8 cellular contexts compared by ENCODE assay signal in genomic region chr2:237512774-237513466, GRCh38. TPM values are rescaled to one million over a fixed set of nuclear protein-coding genes. Genes with fewer than 3 reads are reported as not detected.
A peak's percentile ranks its signal among the peaks of the same experiment; 100 is the strongest.
DNase-seq lines count a peak whose midpoint lies in the region; ATAC-seq and TF ChIP-seq lines count a peak whose summit lies in the region.

No MANE protein-coding gene starts in this region.

- peaks cover 14% of the 10 kb centered on the region for H3K27me3 Mint-ChIP-seq in activated naive CD4-positive, alpha-beta T cell treated with anti-CD3 and anti-CD28 coated beads, Interleukin-2, amount 10 ng/mL, durations not matched to agents 7 days and 5 days

- intact Hi-C loops in head of caudate nucleus (cut with DNase I) = loop anchor here (2.0 kb wide), 1 partner anchor 60 kb away; no protein-coding TSS in a partner anchor
- intact Hi-C loops in transverse colon (cut with DNase I; ENCODE audit: low total_unique reads) = loop anchor here (2.0 kb wide), 1 partner anchor 60 kb away; no protein-coding TSS in a partner anchor

- no peak overlapping the region for H3K4ac ChIP-seq in trophoblast cell (ENCODE audit: low read depth, low read length)

- no peak overlapping the region for H2BK5ac ChIP-seq in trophoblast cell (ENCODE audit: low read depth, low read length, poor library complexity)

- no peak overlapping the region for H3K18ac ChIP-seq in trophoblast cell (ENCODE audit: low read length)

- no peak overlapping the region for H3K4me3 ChIP-seq in trophoblast cell (ENCODE audit: low read depth, low read length)
- H3K4me3 ChIP-seq in transverse colon = no peak overlapping the region

- no peak overlapping the region for H3K27ac ChIP-seq in trophoblast cell (ENCODE audit: low read depth, low read length)
- no peak overlapping the region for H3K27ac ChIP-seq in transverse colon

- no peaks in the 10 kb centered on the region for H3K36me3 ChIP-seq in trophoblast cell (ENCODE audit: control insufficient read depth in 1 of 2, insufficient read depth in 2 of 2, low read length in 2 of 2)
- H3K36me3 ChIP-seq in transverse colon = no peaks in the 10 kb centered on the region

- in situ Hi-C loops in ACHN (cut with HindIII; ENCODE audit: low pct_ligation_motif_present, low pct_unique_long_range_greater_than_20kb, low sequenced_read_pairs) (no loop called here), transverse colon (cut with MboI; ENCODE audit: low pct_ligation_motif_present in 1 of 4, low pct_unique_long_range_greater_than_20kb in 1 of 4, low sequenced_read_pairs in 3 of 4) (loop anchor here in 2 of 4 donors (5.0 to 10.0 kb wide), 2 partner anchors 52 to 59 kb away; partner anchors contain the start of gene PRLH (in 1 of the 2))

- H3K9me3 ChIP-seq in trophoblast cell (ENCODE audit: insufficient read depth, low read depth, low read length) (peaks cover 2% of the 10 kb centered on the region), transverse colon (no peaks in the 10 kb centered on the region)

- no peaks in the 10 kb centered on the region for H3K79me1 ChIP-seq in trophoblast cell (ENCODE audit: low read length)

- H3K4me1 ChIP-seq in trophoblast cell (ENCODE audit: control insufficient read depth in 1 of 2, insufficient read depth in 2 of 2, low read length in 2 of 2) (no peaks in the 10 kb centered on the region), transverse colon (peaks cover 6 to 32% (median 8%) of the 10 kb centered on the region in 4 donors)

- no CpG with 5 or more reads among the region's 14 CpGs for WGBS in trophoblast cell (ENCODE audit: extremely low coverage, insufficient coverage, insufficient read length)
- 26 to 42% methylated on average over 5 to 14 of the region's 14 CpGs for WGBS in transverse colon (ENCODE audit: low coverage in 1 of 2), 2 donors

- peak; percentile 12 for TF ChIP-seq POLR2A in transverse colon (IDR thresholded peaks at IDR 0.05)

- H3K4me1 Mint-ChIP-seq in activated naive CD4-positive, alpha-beta T cell treated with anti-CD3 and anti-CD28 coated beads, Interleukin-2, amount 10 ng/mL, durations not matched to agents 7 days and 5 days = no peaks in the 10 kb centered on the region

- ATAC-seq in SK-N-SH treated with all-trans-retinoic acid at 6 μM for 48 hours = peak; percentile 95

- no peaks in the 10 kb centered on the region for H3K9me3 Mint-ChIP-seq in activated naive CD4-positive, alpha-beta T cell treated with anti-CD3 and anti-CD28 coated beads, Interleukin-2, amount 10 ng/mL, durations not matched to agents 7 days and 5 days

- H4K8ac ChIP-seq in trophoblast cell (ENCODE audit: low read depth, low read length) = no peak overlapping the region

- no peak overlapping the region for H2BK120ac ChIP-seq in trophoblast cell (ENCODE audit: insufficient read depth, low read length, poor library complexity)

- CTCF ChIA-PET in activated naive CD4-positive, alpha-beta T cell treated with anti-CD3 and anti-CD28 coated beads, Interleukin-2, amount 10 ng/mL, durations not matched to agents 7 days and 5 days (lab: Charles Lee) = interaction anchor here (0.7 to 9.9 kb wide), 37 partner anchors 8 to 706 kb away, joined by 3 to 215 read pairs (median 4); partner anchors contain the start of gene COPS8

- no peaks in the 10 kb centered on the region for H3K36me3 Mint-ChIP-seq in activated naive CD4-positive, alpha-beta T cell treated with anti-CD3 and anti-CD28 coated beads, Interleukin-2, amount 10 ng/mL, durations not matched to agents 7 days and 5 days

- no peak overlapping the region for H4K12ac ChIP-seq in trophoblast cell (ENCODE audit: low read depth, low read length)

- no peak overlapping the region for H3K14ac ChIP-seq in trophoblast cell (ENCODE audit: low read length)

- H4K91ac ChIP-seq in trophoblast cell (ENCODE audit: low read depth, low read length) = no peak overlapping the region

- no peak overlapping the region for H2AFZ ChIP-seq in trophoblast cell (ENCODE audit: insufficient read depth, low read length, poor library complexity)

- peak; percentile 82 to 96 (median 89) for TF ChIP-seq CTCF in transverse colon (IDR thresholded peaks at IDR 0.05)

- no peak overlapping the region for H3K27ac Mint-ChIP-seq in activated naive CD4-positive, alpha-beta T cell treated with anti-CD3 and anti-CD28 coated beads, Interleukin-2, amount 10 ng/mL, durations not matched to agents 7 days and 5 days

- no peak overlapping the region for H2AK5ac ChIP-seq in trophoblast cell (ENCODE audit: low read length)

- peak overlapping the region; percentile 68 for H2BK12ac ChIP-seq in trophoblast cell (ENCODE audit: low read length)

- H3K27me3 ChIP-seq in trophoblast cell (ENCODE audit: insufficient read depth, low read length) (no peaks in the 10 kb centered on the region), transverse colon (no peaks in the 10 kb centered on the region)

- H3K9ac ChIP-seq in trophoblast cell (ENCODE audit: low read length) = no peak overlapping the region

- no peaks in the 10 kb centered on the region for H3K79me2 ChIP-seq in trophoblast cell (ENCODE audit: control insufficient read depth, insufficient read depth, low read length, poor library complexity)

- TF ChIP-seq EP300 in transverse colon (IDR thresholded peaks at IDR 0.05; ENCODE audit: low read depth) = no peak

- H3K4me3 Mint-ChIP-seq in activated naive CD4-positive, alpha-beta T cell treated with anti-CD3 and anti-CD28 coated beads, Interleukin-2, amount 10 ng/mL, durations not matched to agents 7 days and 5 days = no peak overlapping the region

- DNase-seq in ACHN (peak; percentile 92), GM19238 (ENCODE audit: insufficient read length, low spot score) (peak; percentile 84), NCI-H1105 treated with DMSO at 0.1 percent for 48 hours (lab: John Stamatoyannopoulos, UW) (peak; percentile 69), head of caudate nucleus (peak; percentile 68 to 93 (median 86)), trophoblast cell (peak; percentile 75 to 83), transverse colon (peak; percentile 88)
- DNase-seq in activated naive CD4-positive, alpha-beta T cell treated with anti-CD3 and anti-CD28 coated beads, Interleukin-2, amount 10 ng/mL, durations not matched to agents 7 days and 5 days = peak; percentile 87

- no peak overlapping the region for H3K23ac ChIP-seq in trophoblast cell (ENCODE audit: low read length)

- H3K4me2 ChIP-seq in trophoblast cell (ENCODE audit: low read length) = no peak overlapping the region

TF ChIP-seq in SK-N-SH treated with all-trans-retinoic acid at 6 μM for 48 hours, 23 proteins besides CTCF, POLR2A, EP300 and RAD21:
- TF ChIP-seq PPARA (CRISPR knock-in tag; IDR thresholded peaks at IDR 0.05; ENCODE audit: borderline replicate concordance) (no peak), ISL1 (CRISPR knock-in tag; IDR thresholded peaks at IDR 0.05) (no peak), SNAI2 (CRISPR knock-in tag; IDR thresholded peaks at IDR 0.05) (no peak), TOX (CRISPR knock-in tag; IDR thresholded peaks at IDR 0.05; ENCODE audit: borderline replicate concordance) (no peak)

RNA-seq across cellular contexts. Expression of gene MLPH, which starts 25.9 kb away (rescaled TPM):
- 3.8 and 4.1 TPM in 2 replicates for polyA plus RNA-seq in trophoblast cell (2013)
- total RNA-seq in transverse colon = 100 to 1,000 TPM in 2 of 4 donors, 10 to 100 TPM in 2; 59.7 to 889 (median 182) TPM

RNA-seq across cellular contexts. Expression of gene PRLH, which starts 53.5 kb away (rescaled TPM):
- polyA plus RNA-seq in trophoblast cell (2013) = not detected in 2 replicates
- not detected for total RNA-seq in transverse colon
